8 cellular contexts compared by ENCODE assay signal in genomic region chr22:30667486-30668305, GRCh38. TPM values are rescaled to one million over a fixed set of nuclear protein-coding genes. Genes with fewer than 3 reads are reported as not detected.
A peak's percentile ranks its signal among the peaks of the same experiment; 100 is the strongest.
DNase-seq lines count a peak whose midpoint lies in the region; ATAC-seq and TF ChIP-seq lines count a peak whose summit lies in the region.

DUSP18 (minus strand) TSS chr22:30667875; CDS start chr22:30664003, 3,872 bp downstream.

- ATAC-seq in HG02588 (IDR thresholded peaks at IDR 0.05; ENCODE audit: unreplicated experiment): peak; percentile 92
- ATAC-seq in thoracic aorta (ENCODE audit: insufficient number of reproducible peaks, low FRiP score, low read depth): peak; percentile 90

- no peaks in the 10 kb centered on the region for H3K27me3 ChIP-seq in osteoblast (ENCODE audit: insufficient read depth, low read length)
- no peaks in the 10 kb centered on the region for H3K27me3 ChIP-seq in thoracic aorta (replicated peaks; ENCODE audit: insufficient read depth)

- peak within 1 kb of the TSS; percentile 99 for H2AFZ ChIP-seq in osteoblast (ENCODE audit: low read length)

- H3K79me2 ChIP-seq in osteoblast (ENCODE audit: insufficient read depth, low read length): peaks cover 15% of the 10 kb centered on the region

- H3K27ac ChIP-seq in osteoblast (ENCODE audit: low read depth, low read length) (peak within 1 kb of the TSS; percentile 60), thoracic aorta (no peak within 1 kb of the TSS)

- peaks cover 7% of the 10 kb centered on the region for H3K36me3 Mint-ChIP-seq in activated naive CD8-positive, alpha-beta T cell
- H3K36me3 Mint-ChIP-seq in glutamatergic neuron (ENCODE audit: unreplicated experiment): no peaks in the 10 kb centered on the region

- H3K4me2 ChIP-seq in osteoblast (ENCODE audit: insufficient read depth, low read length): peak within 1 kb of the TSS; percentile 95

- peaks cover 14% of the 10 kb centered on the region for H3K4me1 ChIP-seq in osteoblast (ENCODE audit: insufficient read depth, low read length)
- H3K4me1 ChIP-seq in thoracic aorta (ENCODE audit: control insufficient read depth in 1 of 2, low read depth in 2 of 2): peaks cover 0 to 13% of the 10 kb centered on the region in 2 donors

- H3K4me1 Mint-ChIP-seq in activated naive CD8-positive, alpha-beta T cell (ENCODE audit: low read depth): peaks cover 22% of the 10 kb centered on the region
- H3K4me1 Mint-ChIP-seq in glutamatergic neuron (ENCODE audit: low read depth, unreplicated experiment): peaks cover 12% of the 10 kb centered on the region

- DNase-seq in GM10266 (ENCODE audit: extremely low spot score): peak; percentile 96
- DNase-seq in NCI-H1092 treated with DMSO at 0.1 percent for 48 hours (lab: John Stamatoyannopoulos, UW): peak; percentile 89
- peak; percentile 85 for DNase-seq in SKM-1 treated with dmso at 0.1 percent for 144 hours (lab: John Stamatoyannopoulos, UW; ENCODE audit: unreplicated experiment)
- peak; percentile 98 for DNase-seq in glutamatergic neuron
- DNase-seq in osteoblast (ENCODE audit: insufficient read length, low spot score, missing footprints): peak; percentile 99
- DNase-seq in thoracic aorta (ENCODE audit: low spot score): peak; percentile 68

- peak within 1 kb of the TSS; percentile 84 for H3K27ac Mint-ChIP-seq in activated naive CD8-positive, alpha-beta T cell
- peak within 1 kb of the TSS; percentile 48 for H3K27ac Mint-ChIP-seq in glutamatergic neuron (ENCODE audit: unreplicated experiment)

- H3K36me3 ChIP-seq in osteoblast (ENCODE audit: insufficient read depth, low read length): peaks cover 14% of the 10 kb centered on the region
- no peaks in the 10 kb centered on the region for H3K36me3 ChIP-seq in thoracic aorta

- TF ChIP-seq CTCF in GM10266 (IDR thresholded peaks at IDR 0.05; ENCODE audit: control insufficient read depth, insufficient read depth, low read depth, missing control alignments) (no peak), glutamatergic neuron (IDR thresholded peaks at IDR 0.05; ENCODE audit: partially characterized antibody, unreplicated experiment) (peak; percentile 73), osteoblast (IDR thresholded peaks at IDR 0.05; ENCODE audit: extremely low read depth, low read depth, low read length) (peak; percentile 12), thoracic aorta (IDR thresholded peaks at IDR 0.05) (peak; percentile 55)

- H3K9me3 Mint-ChIP-seq in activated naive CD8-positive, alpha-beta T cell (ENCODE audit: low read depth): no peaks in the 10 kb centered on the region
- H3K9me3 Mint-ChIP-seq in glutamatergic neuron (ENCODE audit: unreplicated experiment): no peaks in the 10 kb centered on the region

- no peaks in the 10 kb centered on the region for H3K27me3 Mint-ChIP-seq in activated naive CD8-positive, alpha-beta T cell
- peaks cover 3% of the 10 kb centered on the region for H3K27me3 Mint-ChIP-seq in glutamatergic neuron (ENCODE audit: unreplicated experiment)

- H3K9me3 ChIP-seq in osteoblast (ENCODE audit: low read depth, low read length) (no peaks in the 10 kb centered on the region), thoracic aorta (no peaks in the 10 kb centered on the region)

- peak within 1 kb of the TSS; percentile 95 for H3K4me3 Mint-ChIP-seq in activated naive CD8-positive, alpha-beta T cell
- peak within 1 kb of the TSS; percentile 88 for H3K4me3 Mint-ChIP-seq in glutamatergic neuron (ENCODE audit: unreplicated experiment)

- H4K20me1 ChIP-seq in osteoblast (ENCODE audit: insufficient read depth, low read length): no peaks in the 10 kb centered on the region

- H3K4me3 ChIP-seq in osteoblast (ENCODE audit: insufficient read depth, low read length) (peak within 1 kb of the TSS; percentile 93), thoracic aorta (peak within 1 kb of the TSS; percentile 84)

RNA-seq across cellular contexts. Expression of gene DUSP18, which starts in this region (rescaled TPM):
- total RNA-seq in glutamatergic neuron (ENCODE audit: unreplicated experiment) (8.0 TPM), osteoblast (14.1 and 17.1 TPM in 2 replicates), thoracic aorta (1 to 10 TPM; 4.1 TPM)
